1 cellular context compared by ENCODE assay signal in the genomic region with DNA sequence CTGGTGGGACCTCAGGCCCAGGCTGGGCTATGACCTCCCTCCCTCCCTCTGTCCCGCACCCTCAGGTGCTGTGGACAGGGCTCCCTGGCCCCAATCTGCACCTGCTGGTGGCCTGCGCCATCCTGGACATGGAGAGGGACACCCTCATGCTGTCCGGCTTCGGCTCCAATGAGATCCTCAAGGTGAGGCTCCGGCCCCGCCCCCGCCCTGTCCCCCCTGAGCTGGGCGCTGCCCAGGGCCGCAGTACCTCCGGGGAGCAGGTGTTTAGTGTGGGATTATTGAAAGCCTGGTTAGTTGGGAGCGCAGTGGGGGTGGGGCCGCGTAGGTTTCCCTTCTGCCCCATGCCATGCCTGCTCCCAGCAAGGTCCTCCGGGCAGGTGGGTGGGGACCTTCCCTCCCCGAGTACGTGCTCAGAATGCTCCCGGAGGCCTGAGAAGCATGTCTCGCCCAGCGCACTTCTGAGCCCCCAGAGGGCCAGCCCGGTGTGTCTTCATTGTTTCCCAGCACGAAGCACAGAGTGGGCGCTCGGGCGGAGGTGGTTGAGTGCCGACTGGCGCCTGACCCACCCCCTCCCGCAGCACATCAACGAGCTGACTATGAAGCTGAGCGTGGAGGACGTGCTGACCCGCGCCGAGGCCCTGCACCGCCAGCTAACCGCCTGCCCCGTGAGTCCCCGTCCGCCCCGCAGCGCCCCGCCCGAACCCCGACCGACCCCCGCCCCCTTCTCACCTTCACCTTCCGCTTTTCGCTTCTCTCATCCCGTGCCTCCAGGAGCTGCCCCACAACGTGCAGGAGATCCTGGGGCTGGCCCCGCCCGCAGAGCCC.
TF ChIP-seq lines count a peak whose summit lies in the region.

No MANE protein-coding gene starts in this region.

TF ChIP-seq in GM12878, 131 proteins besides CTCF, POLR2A, EP300 and RAD21 (continues in another document):
- TF ChIP-seq, protein P1, sequence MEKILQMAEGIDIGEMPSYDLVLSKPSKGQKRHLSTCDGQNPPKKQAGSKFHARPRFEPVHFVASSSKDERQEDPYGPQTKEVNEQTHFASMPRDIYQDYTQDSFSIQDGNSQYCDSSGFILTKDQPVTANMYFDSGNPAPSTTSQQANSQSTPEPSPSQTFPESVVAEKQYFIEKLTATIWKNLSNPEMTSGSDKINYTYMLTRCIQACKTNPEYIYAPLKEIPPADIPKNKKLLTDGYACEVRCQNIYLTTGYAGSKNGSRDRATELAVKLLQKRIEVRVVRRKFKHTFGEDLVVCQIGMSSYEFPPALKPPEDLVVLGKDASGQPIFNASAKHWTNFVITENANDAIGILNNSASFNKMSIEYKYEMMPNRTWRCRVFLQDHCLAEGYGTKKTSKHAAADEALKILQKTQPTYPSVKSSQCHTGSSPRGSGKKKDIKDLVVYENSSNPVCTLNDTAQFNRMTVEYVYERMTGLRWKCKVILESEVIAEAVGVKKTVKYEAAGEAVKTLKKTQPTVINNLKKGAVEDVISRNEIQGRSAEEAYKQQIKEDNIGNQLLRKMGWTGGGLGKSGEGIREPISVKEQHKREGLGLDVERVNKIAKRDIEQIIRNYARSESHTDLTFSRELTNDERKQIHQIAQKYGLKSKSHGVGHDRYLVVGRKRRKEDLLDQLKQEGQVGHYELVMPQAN (conservative IDR thresholded peaks at IDR 0.05): no peak
- TF ChIP-seq, protein P2, sequence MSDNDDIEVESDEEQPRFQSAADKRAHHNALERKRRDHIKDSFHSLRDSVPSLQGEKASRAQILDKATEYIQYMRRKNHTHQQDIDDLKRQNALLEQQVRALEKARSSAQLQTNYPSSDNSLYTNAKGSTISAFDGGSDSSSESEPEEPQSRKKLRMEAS (IDR thresholded peaks at IDR 0.05; ENCODE audit: low read depth, low read length): 0 out of 2 replicates have a peak, but pooled peaks have one; percentile 31
- TF ChIP-seq MEF2B (IDR thresholded peaks at IDR 0.05; ENCODE audit: partially characterized antibody, poor library complexity, severe bottlenecking) (peak; percentile 69), HCFC1 (IDR thresholded peaks at IDR 0.05; ENCODE audit: low read length) (no peak), CREB1 (IDR thresholded peaks at IDR 0.05; ENCODE audit: low read depth) (no peak), PML (IDR thresholded peaks at IDR 0.05; ENCODE audit: low read length) (no peak), EGR1 (IDR thresholded peaks at IDR 0.05; ENCODE audit: borderline replicate concordance in 1 of 2, low read depth in 2 of 2, low read length in 2 of 2) (peak in 1 of 2 experiments; percentile 3; a peak in 1 of 3 replicates), BMI1 (IDR thresholded peaks at IDR 0.05; ENCODE audit: borderline replicate concordance) (no peak), CREM (IDR thresholded peaks at IDR 0.05; ENCODE audit: low read depth) (no peak), ZZZ3 (IDR thresholded peaks at IDR 0.05; ENCODE audit: control insufficient read depth, insufficient read length, low read depth) (no peak), GABPA (IDR thresholded peaks at IDR 0.05; ENCODE audit: low read depth) (no peak), KAT2A (conservative IDR thresholded peaks at IDR 0.05; ENCODE audit: control insufficient read depth, low read depth, low read length) (no peak), DPF2 (IDR thresholded peaks at IDR 0.05) (peak; percentile 32; the same call in 1 of the 2 replicates), RFX5 (IDR thresholded peaks at IDR 0.05; ENCODE audit: low read depth, low read length) (no peak), RAD51 (IDR thresholded peaks at IDR 0.05) (no peak), HDGF (IDR thresholded peaks at IDR 0.05) (no peak), SIX5 (IDR thresholded peaks at IDR 0.05; ENCODE audit: low read depth, low read length, severe bottlenecking) (no peak), GATAD2B (conservative IDR thresholded peaks at IDR 0.05; ENCODE audit: low read depth) (peak; percentile 69), ATF7 (IDR thresholded peaks at IDR 0.05; ENCODE audit: low read depth) (peak; percentile 38), CBX3 (IDR thresholded peaks at IDR 0.05; ENCODE audit: borderline replicate concordance, low read depth) (no peak), CHD4 (IDR thresholded peaks at IDR 0.05) (no peak), TCF12 (IDR thresholded peaks at IDR 0.05; ENCODE audit: low read depth, low read length) (no peak), MXI1 (IDR thresholded peaks at IDR 0.05; ENCODE audit: low read depth, low read length) (no peak; the same call in none of the 2 replicates), PAX5 (IDR thresholded peaks at IDR 0.05; ENCODE audit: borderline replicate concordance, low read depth, low read length) (peak; percentile 28; the same call in 1 of the 2 replicates), WRNIP1 (IDR thresholded peaks at IDR 0.05; ENCODE audit: borderline replicate concordance, low read depth, low read length) (no peak), ETV6 (conservative IDR thresholded peaks at IDR 0.05 in 1 of 2, IDR thresholded peaks at IDR 0.05 in 1 of 2; ENCODE audit: borderline replicate concordance in 1 of 2, low read depth in 1 of 2) (no peak), FOS (IDR thresholded peaks at IDR 0.05; ENCODE audit: borderline replicate concordance, extremely low read depth, insufficient read length) (no peak), SUZ12 (IDR thresholded peaks at IDR 0.05; ENCODE audit: unreplicated experiment) (no peak), CHD2 (IDR thresholded peaks at IDR 0.05; ENCODE audit: borderline replicate concordance, low read depth, low read length) (peak; percentile 28; the same call in 1 of the 2 replicates), POU2F2 (IDR thresholded peaks at IDR 0.05; ENCODE audit: borderline replicate concordance, low read depth, low read length) (peak; percentile 10; the same call in 1 of the 3 replicates), ZNF24 (IDR thresholded peaks at IDR 0.05) (no peak)
- TF ChIP-seq, protein P3, sequence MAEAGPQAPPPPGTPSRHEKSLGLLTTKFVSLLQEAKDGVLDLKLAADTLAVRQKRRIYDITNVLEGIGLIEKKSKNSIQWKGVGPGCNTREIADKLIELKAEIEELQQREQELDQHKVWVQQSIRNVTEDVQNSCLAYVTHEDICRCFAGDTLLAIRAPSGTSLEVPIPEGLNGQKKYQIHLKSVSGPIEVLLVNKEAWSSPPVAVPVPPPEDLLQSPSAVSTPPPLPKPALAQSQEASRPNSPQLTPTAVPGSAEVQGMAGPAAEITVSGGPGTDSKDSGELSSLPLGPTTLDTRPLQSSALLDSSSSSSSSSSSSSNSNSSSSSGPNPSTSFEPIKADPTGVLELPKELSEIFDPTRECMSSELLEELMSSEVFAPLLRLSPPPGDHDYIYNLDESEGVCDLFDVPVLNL (IDR thresholded peaks at IDR 0.05; ENCODE audit: low read depth, low read length): no peak
- TF ChIP-seq, protein P4, sequence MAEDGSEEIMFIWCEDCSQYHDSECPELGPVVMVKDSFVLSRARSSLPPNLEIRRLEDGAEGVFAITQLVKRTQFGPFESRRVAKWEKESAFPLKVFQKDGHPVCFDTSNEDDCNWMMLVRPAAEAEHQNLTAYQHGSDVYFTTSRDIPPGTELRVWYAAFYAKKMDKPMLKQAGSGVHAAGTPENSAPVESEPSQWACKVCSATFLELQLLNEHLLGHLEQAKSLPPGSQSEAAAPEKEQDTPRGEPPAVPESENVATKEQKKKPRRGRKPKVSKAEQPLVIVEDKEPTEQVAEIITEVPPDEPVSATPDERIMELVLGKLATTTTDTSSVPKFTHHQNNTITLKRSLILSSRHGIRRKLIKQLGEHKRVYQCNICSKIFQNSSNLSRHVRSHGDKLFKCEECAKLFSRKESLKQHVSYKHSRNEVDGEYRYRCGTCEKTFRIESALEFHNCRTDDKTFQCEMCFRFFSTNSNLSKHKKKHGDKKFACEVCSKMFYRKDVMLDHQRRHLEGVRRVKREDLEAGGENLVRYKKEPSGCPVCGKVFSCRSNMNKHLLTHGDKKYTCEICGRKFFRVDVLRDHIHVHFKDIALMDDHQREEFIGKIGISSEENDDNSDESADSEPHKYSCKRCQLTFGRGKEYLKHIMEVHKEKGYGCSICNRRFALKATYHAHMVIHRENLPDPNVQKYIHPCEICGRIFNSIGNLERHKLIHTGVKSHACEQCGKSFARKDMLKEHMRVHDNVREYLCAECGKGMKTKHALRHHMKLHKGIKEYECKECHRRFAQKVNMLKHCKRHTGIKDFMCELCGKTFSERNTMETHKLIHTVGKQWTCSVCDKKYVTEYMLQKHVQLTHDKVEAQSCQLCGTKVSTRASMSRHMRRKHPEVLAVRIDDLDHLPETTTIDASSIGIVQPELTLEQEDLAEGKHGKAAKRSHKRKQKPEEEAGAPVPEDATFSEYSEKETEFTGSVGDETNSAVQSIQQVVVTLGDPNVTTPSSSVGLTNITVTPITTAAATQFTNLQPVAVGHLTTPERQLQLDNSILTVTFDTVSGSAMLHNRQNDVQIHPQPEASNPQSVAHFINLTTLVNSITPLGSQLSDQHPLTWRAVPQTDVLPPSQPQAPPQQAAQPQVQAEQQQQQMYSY (CRISPR knock-in tag; IDR thresholded peaks at IDR 0.05): no peak
- TF ChIP-seq, protein P5, sequence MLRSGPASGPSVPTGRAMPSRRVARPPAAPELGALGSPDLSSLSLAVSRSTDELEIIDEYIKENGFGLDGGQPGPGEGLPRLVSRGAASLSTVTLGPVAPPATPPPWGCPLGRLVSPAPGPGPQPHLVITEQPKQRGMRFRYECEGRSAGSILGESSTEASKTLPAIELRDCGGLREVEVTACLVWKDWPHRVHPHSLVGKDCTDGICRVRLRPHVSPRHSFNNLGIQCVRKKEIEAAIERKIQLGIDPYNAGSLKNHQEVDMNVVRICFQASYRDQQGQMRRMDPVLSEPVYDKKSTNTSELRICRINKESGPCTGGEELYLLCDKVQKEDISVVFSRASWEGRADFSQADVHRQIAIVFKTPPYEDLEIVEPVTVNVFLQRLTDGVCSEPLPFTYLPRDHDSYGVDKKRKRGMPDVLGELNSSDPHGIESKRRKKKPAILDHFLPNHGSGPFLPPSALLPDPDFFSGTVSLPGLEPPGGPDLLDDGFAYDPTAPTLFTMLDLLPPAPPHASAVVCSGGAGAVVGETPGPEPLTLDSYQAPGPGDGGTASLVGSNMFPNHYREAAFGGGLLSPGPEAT (IDR thresholded peaks at IDR 0.05; ENCODE audit: low read depth): 0 out of 2 replicates have a peak, but pooled peaks have one; percentile 27
- TF ChIP-seq, protein P6, sequence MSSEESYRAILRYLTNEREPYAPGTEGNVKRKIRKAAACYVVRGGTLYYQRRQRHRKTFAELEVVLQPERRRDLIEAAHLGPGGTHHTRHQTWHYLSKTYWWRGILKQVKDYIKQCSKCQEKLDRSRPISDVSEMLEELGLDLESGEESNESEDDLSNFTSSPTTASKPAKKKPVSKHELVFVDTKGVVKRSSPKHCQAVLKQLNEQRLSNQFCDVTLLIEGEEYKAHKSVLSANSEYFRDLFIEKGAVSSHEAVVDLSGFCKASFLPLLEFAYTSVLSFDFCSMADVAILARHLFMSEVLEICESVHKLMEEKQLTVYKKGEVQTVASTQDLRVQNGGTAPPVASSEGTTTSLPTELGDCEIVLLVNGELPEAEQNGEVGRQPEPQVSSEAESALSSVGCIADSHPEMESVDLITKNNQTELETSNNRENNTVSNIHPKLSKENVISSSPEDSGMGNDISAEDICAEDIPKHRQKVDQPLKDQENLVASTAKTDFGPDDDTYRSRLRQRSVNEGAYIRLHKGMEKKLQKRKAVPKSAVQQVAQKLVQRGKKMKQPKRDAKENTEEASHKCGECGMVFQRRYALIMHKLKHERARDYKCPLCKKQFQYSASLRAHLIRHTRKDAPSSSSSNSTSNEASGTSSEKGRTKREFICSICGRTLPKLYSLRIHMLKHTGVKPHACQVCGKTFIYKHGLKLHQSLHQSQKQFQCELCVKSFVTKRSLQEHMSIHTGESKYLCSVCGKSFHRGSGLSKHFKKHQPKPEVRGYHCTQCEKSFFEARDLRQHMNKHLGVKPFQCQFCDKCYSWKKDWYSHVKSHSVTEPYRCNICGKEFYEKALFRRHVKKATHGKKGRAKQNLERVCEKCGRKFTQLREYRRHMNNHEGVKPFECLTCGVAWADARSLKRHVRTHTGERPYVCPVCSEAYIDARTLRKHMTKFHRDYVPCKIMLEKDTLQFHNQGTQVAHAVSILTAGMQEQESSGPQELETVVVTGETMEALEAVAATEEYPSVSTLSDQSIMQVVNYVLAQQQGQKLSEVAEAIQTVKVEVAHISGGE (CRISPR knock-in tag; IDR thresholded peaks at IDR 0.05): 0 out of 2 replicates have a peak, but pooled peaks have one; percentile 13
- TF ChIP-seq, protein P7, sequence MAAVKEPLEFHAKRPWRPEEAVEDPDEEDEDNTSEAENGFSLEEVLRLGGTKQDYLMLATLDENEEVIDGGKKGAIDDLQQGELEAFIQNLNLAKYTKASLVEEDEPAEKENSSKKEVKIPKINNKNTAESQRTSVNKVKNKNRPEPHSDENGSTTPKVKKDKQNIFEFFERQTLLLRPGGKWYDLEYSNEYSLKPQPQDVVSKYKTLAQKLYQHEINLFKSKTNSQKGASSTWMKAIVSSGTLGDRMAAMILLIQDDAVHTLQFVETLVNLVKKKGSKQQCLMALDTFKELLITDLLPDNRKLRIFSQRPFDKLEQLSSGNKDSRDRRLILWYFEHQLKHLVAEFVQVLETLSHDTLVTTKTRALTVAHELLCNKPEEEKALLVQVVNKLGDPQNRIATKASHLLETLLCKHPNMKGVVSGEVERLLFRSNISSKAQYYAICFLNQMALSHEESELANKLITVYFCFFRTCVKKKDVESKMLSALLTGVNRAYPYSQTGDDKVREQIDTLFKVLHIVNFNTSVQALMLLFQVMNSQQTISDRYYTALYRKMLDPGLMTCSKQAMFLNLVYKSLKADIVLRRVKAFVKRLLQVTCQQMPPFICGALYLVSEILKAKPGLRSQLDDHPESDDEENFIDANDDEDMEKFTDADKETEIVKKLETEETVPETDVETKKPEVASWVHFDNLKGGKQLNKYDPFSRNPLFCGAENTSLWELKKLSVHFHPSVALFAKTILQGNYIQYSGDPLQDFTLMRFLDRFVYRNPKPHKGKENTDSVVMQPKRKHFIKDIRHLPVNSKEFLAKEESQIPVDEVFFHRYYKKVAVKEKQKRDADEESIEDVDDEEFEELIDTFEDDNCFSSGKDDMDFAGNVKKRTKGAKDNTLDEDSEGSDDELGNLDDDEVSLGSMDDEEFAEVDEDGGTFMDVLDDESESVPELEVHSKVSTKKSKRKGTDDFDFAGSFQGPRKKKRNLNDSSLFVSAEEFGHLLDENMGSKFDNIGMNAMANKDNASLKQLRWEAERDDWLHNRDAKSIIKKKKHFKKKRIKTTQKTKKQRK (IDR thresholded peaks at IDR 0.05; ENCODE audit: low read depth, low read length): no peak
- TF ChIP-seq, protein P8, sequence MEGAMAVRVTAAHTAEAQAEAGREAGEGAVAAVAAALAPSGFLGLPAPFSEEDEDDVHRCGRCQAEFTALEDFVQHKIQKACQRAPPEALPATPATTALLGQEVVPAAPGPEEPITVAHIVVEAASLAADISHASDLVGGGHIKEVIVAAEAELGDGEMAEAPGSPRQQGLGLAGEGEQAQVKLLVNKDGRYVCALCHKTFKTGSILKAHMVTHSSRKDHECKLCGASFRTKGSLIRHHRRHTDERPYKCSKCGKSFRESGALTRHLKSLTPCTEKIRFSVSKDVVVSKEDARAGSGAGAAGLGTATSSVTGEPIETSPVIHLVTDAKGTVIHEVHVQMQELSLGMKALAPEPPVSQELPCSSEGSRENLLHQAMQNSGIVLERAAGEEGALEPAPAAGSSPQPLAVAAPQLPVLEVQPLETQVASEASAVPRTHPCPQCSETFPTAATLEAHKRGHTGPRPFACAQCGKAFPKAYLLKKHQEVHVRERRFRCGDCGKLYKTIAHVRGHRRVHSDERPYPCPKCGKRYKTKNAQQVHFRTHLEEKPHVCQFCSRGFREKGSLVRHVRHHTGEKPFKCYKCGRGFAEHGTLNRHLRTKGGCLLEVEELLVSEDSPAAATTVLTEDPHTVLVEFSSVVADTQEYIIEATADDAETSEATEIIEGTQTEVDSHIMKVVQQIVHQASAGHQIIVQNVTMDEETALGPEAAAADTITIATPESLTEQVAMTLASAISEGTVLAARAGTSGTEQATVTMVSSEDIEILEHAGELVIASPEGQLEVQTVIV (IDR thresholded peaks at IDR 0.05; ENCODE audit: borderline replicate concordance, partially characterized antibody): no peak
